ENCODE assay signal across 21 cellular contexts in the genomic region with DNA sequence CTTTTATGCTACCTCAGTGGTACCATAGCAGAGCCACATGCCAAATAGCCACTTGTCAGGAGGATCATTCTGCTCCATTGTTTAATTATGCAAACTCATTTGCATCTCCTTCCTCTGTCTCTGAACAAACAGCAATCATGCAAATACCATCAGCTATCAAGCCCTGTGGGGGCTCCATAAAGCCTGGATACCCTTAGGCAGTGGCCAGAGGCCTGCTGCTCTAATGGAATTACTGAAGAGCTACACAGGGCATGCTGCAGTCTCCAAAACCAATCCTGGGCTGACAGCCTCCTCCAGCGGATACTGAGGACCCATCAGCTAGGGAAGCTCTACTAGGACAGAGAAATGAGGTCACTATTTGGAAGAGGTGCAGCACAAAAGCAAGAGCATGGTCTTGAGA.
"Had no signal": no experiment of that assay in that cellular context is flagged by ENCODE, and none has a peak within 500 bp of the region (broad histone marks: within the 10 kb centered on the region; RNA-seq: fewer than 3 reads in every experiment).

No MANE protein-coding gene starts in this region.

- H3K27ac ChIP-seq: foreskin keratinocyte, hepatocyte, pancreas, thyroid gland, uterus had no signal

- H3K36me3 ChIP-seq: pancreas, thyroid gland, uterus had no signal

- H3K27me3 ChIP-seq: foreskin keratinocyte, hepatocyte, pancreas, thyroid gland, uterus had no signal

- H3K4me3 Mint-ChIP-seq: dendritic cell treated with granulocyte-macrophage colony-stimulating factor and Interleukin-4, amounts not matched to agents 40 ng/mL and 50 ng/mL, for 4 days; naive thymus-derived CD8-positive, alpha-beta T cell; neural crest cell; type B pancreatic cell had no signal

- H3K4me3 ChIP-seq: hepatocyte, mucosa of descending colon, pancreas, thyroid gland, uterus had no signal

- H3K36me3 Mint-ChIP-seq: naive thymus-derived CD8-positive, alpha-beta T cell; type B pancreatic cell had no signal

- DNase-seq: erythroblast; foreskin keratinocyte; head of caudate nucleus; kidney glomerular epithelial cell; mammary epithelial cell; mucosa of descending colon; naive thymus-derived CD8-positive, alpha-beta T cell; nucleus accumbens; pancreas; right cardiac atrium; small intestine; stimulated activated CD4-positive, alpha-beta T cell treated with anti-CD3 and anti-CD28 coated beads, Interleukin-12 subunit alpha, Interleukin-12 subunit beta, amount 100 ng/mL, for 4 hours; stimulated activated naive CD4-positive, alpha-beta T cell treated with Interleukin-2 at 50 U/mL for 16 hours; thyroid gland; uterus had no signal

- H3K9me3 Mint-ChIP-seq: type B pancreatic cell had no signal

- ATAC-seq: foreskin keratinocyte; left lobe of liver; mucosa of descending colon; naive thymus-derived CD8-positive, alpha-beta T cell; pancreas; right cardiac atrium had no signal

- H3K27ac Mint-ChIP-seq: dendritic cell treated with granulocyte-macrophage colony-stimulating factor and Interleukin-4, amounts not matched to agents 40 ng/mL and 50 ng/mL, for 4 days; naive thymus-derived CD8-positive, alpha-beta T cell; progenitor cell of endocrine pancreas; type B pancreatic cell had no signal

- H3K4me1 Mint-ChIP-seq: naive thymus-derived CD8-positive, alpha-beta T cell had no signal

- H3K27me3 Mint-ChIP-seq: dendritic cell treated with granulocyte-macrophage colony-stimulating factor and Interleukin-4, amounts not matched to agents 40 ng/mL and 50 ng/mL, for 4 days; type B pancreatic cell had no signal

- H3K4me1 ChIP-seq: foreskin keratinocyte, pancreas, thyroid gland, uterus had no signal

- H3K9me3 ChIP-seq: mucosa of descending colon, pancreas, thyroid gland, uterus had no signal
